Comparison of ENCODE assay signal across 8 cellular contexts in the genomic region with DNA sequence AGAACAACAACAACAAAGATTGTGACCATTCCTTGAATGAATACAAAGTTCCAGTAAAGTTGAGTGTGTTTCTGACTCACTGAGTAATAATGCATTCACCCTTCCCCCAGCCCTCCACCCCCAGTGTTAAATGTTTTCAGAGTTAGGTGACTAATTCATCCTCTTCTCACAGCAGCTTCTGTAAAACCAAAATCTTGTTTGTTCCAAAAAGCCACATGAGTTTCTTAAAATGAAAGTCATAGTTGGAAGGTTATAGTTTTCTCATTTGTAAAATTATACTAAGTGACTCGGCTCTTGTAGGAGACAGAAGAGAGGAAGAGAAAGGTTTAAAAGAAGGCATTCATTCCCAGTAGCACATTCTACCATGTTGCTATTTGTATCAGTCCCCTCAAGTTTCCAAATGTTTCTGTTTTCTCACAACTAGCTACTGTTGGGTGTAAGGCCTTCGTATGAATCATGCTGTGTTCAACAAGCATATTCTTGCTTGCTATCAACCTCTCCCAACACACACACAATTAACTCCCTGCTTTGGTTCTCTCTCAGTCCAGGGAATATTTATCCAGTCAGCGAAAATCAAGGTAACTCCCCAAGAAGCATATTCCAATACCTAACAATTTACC.
DNase-seq lines count a peak whose midpoint lies in the region; ATAC-seq and TF ChIP-seq lines count a peak whose summit lies in the region.

No MANE protein-coding gene starts in this region.

- H3K4me3 ChIP-seq in A673 (ENCODE audit: low read depth, low read length, poor library complexity, severe bottlenecking) (no peak overlapping the region), fibroblast of villous mesenchyme (ENCODE audit: low read depth, low read length) (no peak overlapping the region)

- H3K4me1 Mint-ChIP-seq in activated CD4-positive, alpha-beta memory T cell treated with anti-CD3 and anti-CD28 coated beads for 36 hours (ENCODE audit: low read depth) = peaks cover 47% of the 10 kb centered on the region

- CTCF ChIA-PET in A673 (lab: Charles Lee) = no interaction called here
- CTCF ChIA-PET in activated CD4-positive, alpha-beta memory T cell treated with anti-CD3 and anti-CD28 coated beads for 36 hours (lab: Charles Lee) = interaction anchor here (1.0 to 1.3 kb wide), 3 partner anchors 16 to 135 kb away, joined by 3 to 4 read pairs (median 3); no protein-coding TSS in a partner anchor

- H3K4me3 Mint-ChIP-seq in activated CD4-positive, alpha-beta memory T cell treated with anti-CD3 and anti-CD28 coated beads for 36 hours = peak overlapping the region; percentile 49

- no peaks in the 10 kb centered on the region for H3K27me3 Mint-ChIP-seq in activated CD4-positive, alpha-beta memory T cell treated with anti-CD3 and anti-CD28 coated beads for 36 hours

- H3K4me1 ChIP-seq in A673 (ENCODE audit: insufficient read depth, low read length, poor library complexity, severe bottlenecking) = no peaks in the 10 kb centered on the region

- no TSS peak for BruUV-seq in A673 (replicated peaks; lab: Mats Ljungman, UMichigan)

- H3K36me3 ChIP-seq in A673 (ENCODE audit: insufficient read depth, low read length, poor library complexity, severe bottlenecking) = no peaks in the 10 kb centered on the region

- H3K27ac Mint-ChIP-seq in activated CD4-positive, alpha-beta memory T cell treated with anti-CD3 and anti-CD28 coated beads for 36 hours = peak overlapping the region; percentile 97

- DNase-seq in A673 (ENCODE audit: low spot score) (peak; percentile 55), fibroblast of villous mesenchyme (ENCODE audit: low read depth) (peak; percentile 88), NOMO-1 treated with DMSO at 0.1 percent for 48 hours (lab: John Stamatoyannopoulos, UW; ENCODE audit: unreplicated experiment) (no peak), SKM-1 treated with dmso at 0.1 percent for 144 hours (lab: John Stamatoyannopoulos, UW; ENCODE audit: unreplicated experiment) (no peak)
- DNase-seq in activated CD4-positive, alpha-beta memory T cell treated with anti-CD3 and anti-CD28 coated beads for 36 hours = peak; percentile 87
- DNase-seq in stimulated activated CD4-positive, alpha-beta T cell treated with anti-CD3 and anti-CD28 coated beads, Interleukin-4, amount 100 ng/mL, for 48 hours (ENCODE audit: low read depth in 2 of 2) = peak; percentile 42 to 69

- H3K27ac ChIP-seq in A673 (ENCODE audit: low read depth, low read length, poor library complexity, severe bottlenecking) = peak overlapping the region; percentile 0

- peaks cover 31% of the 10 kb centered on the region for H3K36me3 Mint-ChIP-seq in activated CD4-positive, alpha-beta memory T cell treated with anti-CD3 and anti-CD28 coated beads for 36 hours

- H3K9me3 Mint-ChIP-seq in activated CD4-positive, alpha-beta memory T cell treated with anti-CD3 and anti-CD28 coated beads for 36 hours = no peaks in the 10 kb centered on the region

- ATAC-seq in GM19025 (IDR thresholded peaks at IDR 0.05; ENCODE audit: low read depth, unreplicated experiment) (peak; percentile 54), HG03280 (IDR thresholded peaks at IDR 0.05; ENCODE audit: unreplicated experiment) (peak; percentile 49)

- intact Hi-C loops in A673 (cut with micrococcal nuclease; ENCODE audit: unreplicated experiment) = no loop called here
- intact Hi-C loops in activated CD4-positive, alpha-beta memory T cell treated with anti-CD3 and anti-CD28 coated beads for 36 hours (cut with micrococcal nuclease) = loop anchor here (1.0 to 5.0 kb wide), 12 partner anchors 14 to 568 kb away; a partner anchor contains a TSS

- TF ChIP-seq CTCF in A673 (conservative IDR thresholded peaks at IDR 0.05; ENCODE audit: low read depth, low read length) (no peak), fibroblast of villous mesenchyme (IDR thresholded peaks at IDR 0.05; ENCODE audit: insufficient read depth, low read depth, low read length) (no peak)

- H3K27me3 ChIP-seq in A673 (replicated peaks; ENCODE audit: insufficient read depth, low read depth, low read length, poor library complexity) = no peaks in the 10 kb centered on the region

- H3K9me3 ChIP-seq in A673 (ENCODE audit: low read depth, low read length, poor library complexity, severe bottlenecking) = no peaks in the 10 kb centered on the region

- POLR2A ChIA-PET in A673 (lab: Charles Lee; ENCODE audit: low non-redundant PET) = no interaction called here
- POLR2A ChIA-PET in activated CD4-positive, alpha-beta memory T cell treated with anti-CD3 and anti-CD28 coated beads for 36 hours (lab: Charles Lee) = interaction anchor here (0.8 to 2.2 kb wide), 6 partner anchors 14 to 136 kb away, joined by 3 to 7 read pairs (median 6); no protein-coding TSS in a partner anchor

Comparison
In these comparisons a context has a peak if more than half of its experiments do, and no peak if none do; other contexts are left out.
1. DNase-seq: peak in A673 (single experiment), activated CD4-positive, alpha-beta memory T cell treated with anti-CD3 and anti-CD28 coated beads for 36 hours (single experiment), fibroblast of villous mesenchyme (single experiment) and stimulated activated CD4-positive, alpha-beta T cell treated with anti-CD3 and anti-CD28 coated beads, Interleukin-4, amount 100 ng/mL, for 48 hours (2 of 2); none in NOMO-1 treated with DMSO at 0.1 percent for 48 hours (single experiment) and SKM-1 treated with dmso at 0.1 percent for 144 hours (single experiment).